ENCODE assay signal across 1 cellular context in the genomic region with DNA sequence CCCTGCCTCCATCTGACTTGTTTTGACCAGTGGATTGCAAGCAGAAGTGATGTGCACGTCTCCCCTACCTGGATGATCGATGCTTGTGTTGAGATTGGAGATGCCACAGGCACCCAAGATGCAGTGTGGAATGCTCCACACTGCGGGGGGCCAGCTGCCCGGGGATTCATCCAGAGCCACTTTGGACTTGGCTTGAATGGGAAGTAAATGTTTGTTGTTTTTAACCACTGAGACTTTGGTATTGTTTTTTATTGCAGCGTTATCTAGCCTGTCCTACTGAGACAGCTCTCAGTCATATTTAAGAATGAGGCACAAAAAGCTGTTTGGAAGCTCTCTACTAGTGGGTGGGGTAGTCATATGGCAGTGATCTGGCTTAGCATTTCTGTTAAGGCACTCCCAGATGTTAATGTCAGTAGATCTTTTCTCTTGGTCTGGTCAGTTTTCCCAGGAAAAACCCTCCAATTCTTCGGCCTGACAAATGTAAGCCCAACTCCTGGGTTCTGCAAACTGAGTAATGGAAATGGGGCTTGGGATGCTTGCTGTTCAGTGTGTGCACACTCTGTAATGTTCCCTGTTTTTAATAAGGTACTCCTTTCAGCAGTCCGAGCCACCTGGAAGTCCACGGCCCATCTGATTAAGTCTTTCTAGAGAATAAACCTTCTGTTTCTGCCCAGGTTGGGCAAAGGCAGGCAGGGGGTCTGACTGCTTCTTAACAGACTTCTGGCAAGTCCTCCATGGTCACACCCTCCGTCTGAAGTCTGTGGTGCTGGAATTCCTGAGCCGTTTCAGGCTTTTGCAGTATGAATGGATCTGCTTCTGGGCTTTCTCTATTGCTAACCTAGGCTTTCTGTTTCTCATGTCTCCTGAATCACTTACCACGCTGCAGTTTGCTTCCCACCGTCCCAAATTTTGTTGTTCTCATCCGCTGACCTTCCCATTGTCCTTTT.
TF ChIP-seq lines count a peak whose summit lies in the region.

No MANE protein-coding gene starts in this region.

TF ChIP-seq in GM23338, 12 proteins besides CTCF, POLR2A, EP300 and RAD21 (continued from another document):
- TF ChIP-seq, protein P1, sequence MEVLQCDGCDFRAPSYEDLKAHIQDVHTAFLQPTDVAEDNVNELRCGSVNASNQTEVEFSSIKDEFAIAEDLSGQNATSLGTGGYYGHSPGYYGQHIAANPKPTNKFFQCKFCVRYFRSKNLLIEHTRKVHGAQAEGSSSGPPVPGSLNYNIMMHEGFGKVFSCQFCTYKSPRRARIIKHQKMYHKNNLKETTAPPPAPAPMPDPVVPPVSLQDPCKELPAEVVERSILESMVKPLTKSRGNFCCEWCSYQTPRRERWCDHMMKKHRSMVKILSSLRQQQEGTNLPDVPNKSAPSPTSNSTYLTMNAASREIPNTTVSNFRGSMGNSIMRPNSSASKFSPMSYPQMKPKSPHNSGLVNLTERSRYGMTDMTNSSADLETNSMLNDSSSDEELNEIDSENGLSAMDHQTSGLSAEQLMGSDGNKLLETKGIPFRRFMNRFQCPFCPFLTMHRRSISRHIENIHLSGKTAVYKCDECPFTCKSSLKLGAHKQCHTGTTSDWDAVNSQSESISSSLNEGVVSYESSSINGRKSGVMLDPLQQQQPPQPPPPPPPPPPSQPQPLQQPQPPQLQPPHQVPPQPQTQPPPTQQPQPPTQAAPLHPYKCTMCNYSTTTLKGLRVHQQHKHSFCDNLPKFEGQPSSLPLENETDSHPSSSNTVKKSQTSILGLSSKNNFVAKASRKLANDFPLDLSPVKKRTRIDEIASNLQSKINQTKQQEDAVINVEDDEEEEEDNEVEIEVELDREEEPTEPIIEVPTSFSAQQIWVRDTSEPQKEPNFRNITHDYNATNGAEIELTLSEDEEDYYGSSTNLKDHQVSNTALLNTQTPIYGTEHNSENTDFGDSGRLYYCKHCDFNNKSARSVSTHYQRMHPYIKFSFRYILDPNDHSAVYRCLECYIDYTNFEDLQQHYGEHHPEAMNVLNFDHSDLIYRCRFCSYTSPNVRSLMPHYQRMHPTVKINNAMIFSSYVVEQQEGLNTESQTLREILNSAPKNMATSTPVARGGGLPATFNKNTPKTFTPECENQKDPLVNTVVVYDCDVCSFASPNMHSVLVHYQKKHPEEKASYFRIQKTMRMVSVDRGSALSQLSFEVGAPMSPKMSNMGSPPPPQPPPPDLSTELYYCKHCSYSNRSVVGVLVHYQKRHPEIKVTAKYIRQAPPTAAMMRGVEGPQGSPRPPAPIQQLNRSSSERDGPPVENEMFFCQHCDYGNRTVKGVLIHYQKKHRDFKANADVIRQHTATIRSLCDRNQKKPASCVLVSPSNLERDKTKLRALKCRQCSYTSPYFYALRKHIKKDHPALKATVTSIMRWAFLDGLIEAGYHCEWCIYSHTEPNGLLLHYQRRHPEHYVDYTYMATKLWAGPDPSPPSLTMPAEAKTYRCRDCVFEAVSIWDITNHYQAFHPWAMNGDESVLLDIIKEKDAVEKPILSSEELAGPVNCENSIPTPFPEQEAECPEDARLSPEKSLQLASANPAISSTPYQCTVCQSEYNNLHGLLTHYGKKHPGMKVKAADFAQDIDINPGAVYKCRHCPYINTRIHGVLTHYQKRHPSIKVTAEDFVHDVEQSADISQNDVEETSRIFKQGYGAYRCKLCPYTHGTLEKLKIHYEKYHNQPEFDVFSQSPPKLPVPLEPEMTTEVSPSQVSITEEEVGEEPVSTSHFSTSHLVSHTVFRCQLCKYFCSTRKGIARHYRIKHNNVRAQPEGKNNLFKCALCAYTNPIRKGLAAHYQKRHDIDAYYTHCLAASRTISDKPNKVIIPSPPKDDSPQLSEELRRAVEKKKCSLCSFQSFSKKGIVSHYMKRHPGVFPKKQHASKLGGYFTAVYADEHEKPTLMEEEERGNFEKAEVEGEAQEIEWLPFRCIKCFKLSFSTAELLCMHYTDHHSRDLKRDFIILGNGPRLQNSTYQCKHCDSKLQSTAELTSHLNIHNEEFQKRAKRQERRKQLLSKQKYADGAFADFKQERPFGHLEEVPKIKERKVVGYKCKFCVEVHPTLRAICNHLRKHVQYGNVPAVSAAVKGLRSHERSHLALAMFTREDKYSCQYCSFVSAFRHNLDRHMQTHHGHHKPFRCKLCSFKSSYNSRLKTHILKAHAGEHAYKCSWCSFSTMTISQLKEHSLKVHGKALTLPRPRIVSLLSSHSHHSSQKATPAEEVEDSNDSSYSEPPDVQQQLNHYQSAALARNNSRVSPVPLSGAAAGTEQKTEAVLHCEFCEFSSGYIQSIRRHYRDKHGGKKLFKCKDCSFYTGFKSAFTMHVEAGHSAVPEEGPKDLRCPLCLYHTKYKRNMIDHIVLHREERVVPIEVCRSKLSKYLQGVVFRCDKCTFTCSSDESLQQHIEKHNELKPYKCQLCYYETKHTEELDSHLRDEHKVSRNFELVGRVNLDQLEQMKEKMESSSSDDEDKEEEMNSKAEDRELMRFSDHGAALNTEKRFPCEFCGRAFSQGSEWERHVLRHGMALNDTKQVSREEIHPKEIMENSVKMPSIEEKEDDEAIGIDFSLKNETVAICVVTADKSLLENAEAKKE (CRISPR knock-in tag; IDR thresholded peaks at IDR 0.05): no peak
- TF ChIP-seq ETS1 (IDR thresholded peaks at IDR 0.05): no peak
- TF ChIP-seq EZH2phosphoT487 (IDR thresholded peaks at IDR 0.05; ENCODE audit: unreplicated experiment): no peak
